Comparison of ENCODE assay signal across 9 cellular contexts in the genomic region with DNA sequence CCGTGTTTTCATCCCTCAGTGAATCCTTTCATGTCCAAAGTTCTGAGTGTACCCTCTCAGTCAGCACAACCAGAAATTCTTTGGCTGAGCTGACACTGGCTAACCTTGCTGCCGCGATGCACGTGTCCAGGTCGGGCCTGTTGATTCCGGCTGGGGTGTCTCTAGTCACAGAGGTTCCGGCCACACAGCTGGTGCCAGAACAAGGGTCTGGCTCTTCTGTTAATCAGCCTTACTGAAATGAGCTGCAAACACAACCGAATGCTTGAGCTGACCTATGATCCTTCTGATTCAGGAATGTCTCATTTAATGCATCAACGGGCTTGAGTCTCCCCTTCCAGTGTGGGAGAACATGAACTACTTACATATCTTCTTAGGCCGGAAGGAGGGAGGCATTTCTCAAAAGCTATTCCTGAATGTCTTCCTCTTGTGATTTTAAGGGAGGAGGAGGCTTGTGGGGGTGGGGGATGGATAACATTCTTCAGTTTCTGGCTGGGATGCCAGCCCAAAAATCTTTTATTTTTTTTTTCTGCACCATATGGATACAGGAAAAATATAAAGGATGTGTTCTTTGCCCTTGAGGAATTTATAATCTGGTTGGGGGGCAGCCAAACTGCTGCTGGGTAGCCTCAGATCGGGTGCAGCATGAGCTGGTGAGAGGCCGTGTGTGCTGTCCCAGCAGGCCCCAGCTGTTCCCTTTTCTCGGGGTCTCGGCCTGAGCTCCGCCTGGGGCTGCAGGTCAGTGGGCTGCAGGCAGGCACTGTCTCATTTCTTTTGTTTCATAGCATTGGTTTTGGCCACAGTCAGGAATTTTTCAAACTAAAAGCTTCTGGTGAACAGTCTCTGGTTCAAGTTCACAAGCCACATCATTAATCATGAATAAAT.
DNase-seq lines count a peak whose midpoint lies in the region; ATAC-seq and TF ChIP-seq lines count a peak whose summit lies in the region.
"Had no signal": no experiment of that assay in that cellular context is flagged by ENCODE, and none has a peak within 500 bp of the region (broad histone marks: within the 10 kb centered on the region; RNA-seq: fewer than 3 reads in every experiment).

No MANE protein-coding gene starts in this region.

- H3K4me3 ChIP-seq in ACC112 (ENCODE audit: low read depth, low read length) (peak overlapping the region; percentile 44; the same call in 1 of the 2 replicates), epithelial cell of proximal tubule (ENCODE audit: low read depth, low read length) (no peak overlapping the region)
- H3K4me3 ChIP-seq: A549 had no signal

- no peaks in the 10 kb centered on the region for H3K36me3 ChIP-seq in ACC112 (ENCODE audit: insufficient read depth, low read length)

- ATAC-seq in GM19351 (IDR thresholded peaks at IDR 0.05; ENCODE audit: unreplicated experiment) (no peak), HG02981 (IDR thresholded peaks at IDR 0.05; ENCODE audit: unreplicated experiment) (no peak), GM19395 (IDR thresholded peaks at IDR 0.05; ENCODE audit: unreplicated experiment) (no peak)
- ATAC-seq: A549 had no signal

- TF ChIP-seq CTCF in epithelial cell of proximal tubule (conservative IDR thresholded peaks at IDR 0.05; ENCODE audit: low read depth, low read length), result no peak

- H3K27ac ChIP-seq in ACC112 (ENCODE audit: low read depth, low read length), result peak overlapping the region; percentile 44

- H3K79me2 ChIP-seq in ACC112 (ENCODE audit: control insufficient read depth, insufficient read depth, low read length, unreplicated experiment), result no peaks in the 10 kb centered on the region

- no peaks in the 10 kb centered on the region for H3K27me3 ChIP-seq in ACC112 (ENCODE audit: insufficient read depth, low read length)

- H3K4me1 ChIP-seq in ACC112 (ENCODE audit: control insufficient read depth, insufficient read depth, low read length, unreplicated experiment), result peaks cover 16% of the 10 kb centered on the region
- H3K4me1 ChIP-seq: A549 had no signal

- DNase-seq in NCI-H226 (peak; percentile 86), epithelial cell of proximal tubule (ENCODE audit: low read depth) (peak; percentile 98), middle frontal gyrus (ENCODE audit: extremely low spot score, low spot score) (peak; percentile 24), NCI-H1930 (lab: John Stamatoyannopoulos, UW) (no peak)

- H2AFZ ChIP-seq in ACC112 (ENCODE audit: low read length, unreplicated experiment), result peak overlapping the region; percentile 99

Comparison
In these comparisons a context has a peak if more than half of its experiments do, and no peak if none do; other contexts are left out.
1. DNase-seq: peak in NCI-H226 (single experiment), epithelial cell of proximal tubule (single experiment) and middle frontal gyrus (single experiment); none in NCI-H1930 (0 of 2).